ENCODE assay signal across 15 cellular contexts in the genomic region with DNA sequence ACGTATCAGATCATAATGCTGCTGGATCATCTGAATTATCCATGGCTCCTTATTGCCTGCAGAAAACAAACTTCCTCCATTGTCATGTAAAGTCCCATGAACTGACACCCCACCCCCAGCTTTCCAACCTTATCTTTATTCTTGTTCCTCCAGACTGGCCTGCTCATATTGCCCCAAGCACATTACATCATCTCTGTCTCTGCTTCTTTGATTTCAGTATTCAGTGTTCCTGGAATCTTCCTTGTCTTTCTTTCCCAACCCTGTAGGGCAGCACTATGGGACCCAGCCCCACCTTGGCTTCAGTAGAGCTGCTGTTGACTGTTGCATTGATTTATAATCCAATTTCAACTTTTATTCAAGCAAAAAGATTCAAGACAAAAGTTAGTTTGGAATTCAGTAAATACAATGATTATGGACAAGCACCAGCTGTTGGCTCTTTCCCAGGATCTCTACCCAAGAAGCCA.
DNase-seq lines count a peak whose midpoint lies in the region; ATAC-seq and TF ChIP-seq lines count a peak whose summit lies in the region.
"Had no signal": no experiment of that assay in that cellular context is flagged by ENCODE, and none has a peak within 500 bp of the region (broad histone marks: within the 10 kb centered on the region; RNA-seq: fewer than 3 reads in every experiment).

No MANE protein-coding gene starts in this region.

- H3K9me3 Mint-ChIP-seq in endodermal cell: no peaks in the 10 kb centered on the region
- H3K9me3 Mint-ChIP-seq: activated naive CD8-positive, alpha-beta T cell treated with anti-CD3 and anti-CD28 coated beads for 36 hours had no signal

- no peaks in the 10 kb centered on the region for H3K9me3 ChIP-seq in endodermal cell (ENCODE audit: control insufficient read depth, low read length)
- H3K9me3 ChIP-seq: MG63 had no signal

- no peaks in the 10 kb centered on the region for H3K27me3 ChIP-seq in endodermal cell (ENCODE audit: control insufficient read depth, insufficient read depth, low read length, poor library complexity, severe bottlenecking)
- H3K27me3 ChIP-seq: dorsolateral prefrontal cortex, MG63 had no signal

- DNase-seq in ELF-1 (ENCODE audit: low read depth, low spot score): peak; percentile 84
- peak; percentile 60 for DNase-seq in RPMI7951 (ENCODE audit: low read depth)
- DNase-seq in fibroblast of pulmonary artery (ENCODE audit: low read depth): peak; percentile 69
- no peak for DNase-seq in sciatic nerve (ENCODE audit: low spot score)
- no peak for DNase-seq in endodermal cell
- no peak for DNase-seq in mucosa of gallbladder (ENCODE audit: low spot score)
- DNase-seq: activated naive CD8-positive, alpha-beta T cell treated with anti-CD3 and anti-CD28 coated beads for 36 hours; dorsolateral prefrontal cortex; foreskin melanocyte; GF-D8; MG63; NCI-H2171; stimulated activated naive CD4-positive, alpha-beta T cell treated with Interleukin-2 at 50 U/mL for 16 hours had no signal

- H3K4me3 ChIP-seq in fibroblast of pulmonary artery (replicated peaks; ENCODE audit: low read depth, low read length) (no peak overlapping the region), endodermal cell (ENCODE audit: low read length) (no peak overlapping the region)
- H3K4me3 ChIP-seq: dorsolateral prefrontal cortex, MG63 had no signal

- H3K4me3 Mint-ChIP-seq in endodermal cell: no peak overlapping the region
- H3K4me3 Mint-ChIP-seq: activated naive CD8-positive, alpha-beta T cell treated with anti-CD3 and anti-CD28 coated beads for 36 hours had no signal

- no peaks in the 10 kb centered on the region for H3K36me3 Mint-ChIP-seq in endodermal cell (ENCODE audit: low read depth)
- H3K36me3 Mint-ChIP-seq: activated naive CD8-positive, alpha-beta T cell treated with anti-CD3 and anti-CD28 coated beads for 36 hours had no signal

- intact Hi-C loops in sciatic nerve (cut with DNase I): no loop called here

- no peaks in the 10 kb centered on the region for H3K36me3 ChIP-seq in endodermal cell (ENCODE audit: control insufficient read depth, insufficient read depth, low read length)
- H3K36me3 ChIP-seq: MG63 had no signal

- ATAC-seq in sciatic nerve (peak; percentile 86), HG02840 (IDR thresholded peaks at IDR 0.05; ENCODE audit: low FRiP score, unreplicated experiment) (no peak)
- ATAC-seq: activated CD4-positive, CD25-positive, alpha-beta regulatory T cell treated with anti-CD3 and anti-CD28 coated beads, Interleukin-2, amount 50 U/mL, for 24 hours had no signal

- H3K9ac ChIP-seq in endodermal cell (ENCODE audit: extremely low read depth, low read length, poor library complexity, severe bottlenecking): no peak overlapping the region

- H3K4me1 ChIP-seq in endodermal cell (ENCODE audit: control insufficient read depth, insufficient read depth, low read length): no peaks in the 10 kb centered on the region

- H3K27ac Mint-ChIP-seq in endodermal cell: no peak overlapping the region
- H3K27ac Mint-ChIP-seq: activated naive CD8-positive, alpha-beta T cell treated with anti-CD3 and anti-CD28 coated beads for 36 hours had no signal

- H3K27ac ChIP-seq in endodermal cell (ENCODE audit: low read depth, low read length): no peak overlapping the region
- H3K27ac ChIP-seq: dorsolateral prefrontal cortex had no signal

- no peaks in the 10 kb centered on the region for H3K27me3 Mint-ChIP-seq in endodermal cell (ENCODE audit: insufficient read depth)

- no peak for TF ChIP-seq CTCF in fibroblast of pulmonary artery (IDR thresholded peaks at IDR 0.05; ENCODE audit: low read length, missing control alignments)
- TF ChIP-seq CTCF in endodermal cell (conservative IDR thresholded peaks at IDR 0.05): no peak

- peaks cover 8% of the 10 kb centered on the region for H3K4me1 Mint-ChIP-seq in endodermal cell
- H3K4me1 Mint-ChIP-seq: activated naive CD8-positive, alpha-beta T cell treated with anti-CD3 and anti-CD28 coated beads for 36 hours had no signal

- 75 to 86% methylated on average over 1 of the region's 1 CpG for WGBS in endodermal cell (ENCODE audit: insufficient coverage in 1 of 2, insufficient read length in 1 of 2), 2 experiments

Comparison
In these comparisons a context has a peak if more than half of its experiments do, and no peak if none do; other contexts are left out.
1. DNase-seq: peak in ELF-1 (single experiment), RPMI7951 (single experiment) and fibroblast of pulmonary artery (single experiment); none in sciatic nerve (single experiment), endodermal cell (single experiment) and mucosa of gallbladder (single experiment).